Comparison of ENCODE assay signal across 21 cellular contexts in genomic region chr6:44040786-44041185, GRCh38.
DNase-seq lines count a peak whose midpoint lies in the region; ATAC-seq and TF ChIP-seq lines count a peak whose summit lies in the region.
"Had no signal": no experiment of that assay in that cellular context is flagged by ENCODE, and none has a peak within 500 bp of the region (broad histone marks: within the 10 kb centered on the region; RNA-seq: fewer than 3 reads in every experiment).

No MANE protein-coding gene starts in this region.

- H3K36me3 ChIP-seq in left ventricle myocardium inferior, result no peaks in the 10 kb centered on the region
- no peaks in the 10 kb centered on the region for H3K36me3 ChIP-seq in neural progenitor cell
- no peaks in the 10 kb centered on the region for H3K36me3 ChIP-seq in prostate gland
- H3K36me3 ChIP-seq: adrenal gland, left lung, neutrophil, thyroid gland had no signal

- no peaks in the 10 kb centered on the region for H4K20me1 ChIP-seq in neural progenitor cell (ENCODE audit: low read depth)

- no peaks in the 10 kb centered on the region for H3K79me2 ChIP-seq in neural progenitor cell (ENCODE audit: low read depth)

- WGBS in prostate gland, result 83% methylated on average over 4 of the region's 4 CpGs

- H3K4me2 ChIP-seq in neural progenitor cell, result no peak overlapping the region

- no peak overlapping the region for H2AFZ ChIP-seq in neural progenitor cell (replicated peaks)

- H3K9me3 Mint-ChIP-seq in chondrocyte (ENCODE audit: low read depth), result peaks cover under 1% of the 10 kb centered on the region
- H3K9me3 Mint-ChIP-seq in neural progenitor cell, result no peaks in the 10 kb centered on the region
- H3K9me3 Mint-ChIP-seq: activated CD8-positive, alpha-beta T cell treated with anti-CD3 and anti-CD28 coated beads for 36 hours; stimulated activated naive CD8-positive, alpha-beta T cell treated with anti-CD3 and anti-CD28 coated beads, Interleukin-15, Interleukin-2, amounts not matched to agents 100 ng/mL and 50 ng/mL, for 24 hours had no signal

- H3K4me3 Mint-ChIP-seq in chondrocyte (ENCODE audit: unreplicated experiment), result no peak overlapping the region
- no peak overlapping the region for H3K4me3 Mint-ChIP-seq in neural progenitor cell
- H3K4me3 Mint-ChIP-seq: activated CD8-positive, alpha-beta T cell treated with anti-CD3 and anti-CD28 coated beads for 36 hours; stimulated activated naive CD8-positive, alpha-beta T cell treated with anti-CD3 and anti-CD28 coated beads, Interleukin-15, Interleukin-2, amounts not matched to agents 100 ng/mL and 50 ng/mL, for 24 hours had no signal

- no peak for TF ChIP-seq CTCF in left ventricle myocardium inferior (IDR thresholded peaks at IDR 0.05; ENCODE audit: borderline replicate concordance)
- TF ChIP-seq CTCF in chondrocyte (IDR thresholded peaks at IDR 0.05), result no peak
- no peak for TF ChIP-seq CTCF in neural progenitor cell (IDR thresholded peaks at IDR 0.05)
- TF ChIP-seq CTCF in prostate gland (IDR thresholded peaks at IDR 0.05), result no peak

- peak; percentile 6 for DNase-seq in left ventricle myocardium superior
- DNase-seq in left ventricle myocardium inferior, result no peak
- DNase-seq in chondrocyte (ENCODE audit: low spot score), result peak; percentile 54
- DNase-seq in neural progenitor cell (ENCODE audit: low spot score), result no peak
- DNase-seq in hippocampal formation (lab: John Stamatoyannopoulos, UW), result no peak
- DNase-seq in prostate gland (ENCODE audit: low spot score), result no peak
- DNase-seq in NCI-H345 treated with DMSO at 0.1 percent for 48 hours (lab: John Stamatoyannopoulos, UW; ENCODE audit: unreplicated experiment), result no peak
- DNase-seq: activated CD4-positive, CD25-positive, alpha-beta regulatory T cell; activated CD8-positive, alpha-beta T cell treated with anti-CD3 and anti-CD28 coated beads for 36 hours; activated T-cell treated with anti-CD3 and anti-CD28 coated beads for 4 hours; C1 segment of cervical spinal cord; NCI-H146; NCI-H2171; NCI-H526 treated with DMSO at 0.1 percent for 48 hours; stimulated activated CD4-positive, alpha-beta T cell treated with anti-CD3 and anti-CD28 coated beads, Interleukin-4, amount 100 ng/mL, for 4 hours; thyroid gland had no signal

- H3K27ac Mint-ChIP-seq in chondrocyte (ENCODE audit: unreplicated experiment) (peak overlapping the region; percentile 97), neural progenitor cell (peak overlapping the region; percentile 55)
- H3K27ac Mint-ChIP-seq: activated CD8-positive, alpha-beta T cell treated with anti-CD3 and anti-CD28 coated beads for 36 hours; stimulated activated naive CD8-positive, alpha-beta T cell treated with anti-CD3 and anti-CD28 coated beads, Interleukin-15, Interleukin-2, amounts not matched to agents 100 ng/mL and 50 ng/mL, for 24 hours had no signal

- intact Hi-C loops in left ventricle myocardium superior (cut with micrococcal nuclease) (no loop called here), left ventricle myocardium inferior (cut with micrococcal nuclease) (no loop called here), prostate gland (cut with DNase I) (no loop called here)

- H3K27me3 ChIP-seq in left ventricle myocardium inferior (ENCODE audit: low read depth), result no peaks in the 10 kb centered on the region
- H3K27me3 ChIP-seq in neural progenitor cell, result no peaks in the 10 kb centered on the region
- no peaks in the 10 kb centered on the region for H3K27me3 ChIP-seq in prostate gland (replicated peaks; ENCODE audit: insufficient read depth)
- H3K27me3 ChIP-seq: adrenal gland, left lung, thyroid gland had no signal

- H3K36me3 Mint-ChIP-seq in chondrocyte (ENCODE audit: low read depth) (no peaks in the 10 kb centered on the region), neural progenitor cell (no peaks in the 10 kb centered on the region)

- H3K9me3 ChIP-seq in left ventricle myocardium inferior (replicated peaks), result no peaks in the 10 kb centered on the region
- H3K9me3 ChIP-seq in neural progenitor cell (ENCODE audit: low read depth), result no peaks in the 10 kb centered on the region
- no peaks in the 10 kb centered on the region for H3K9me3 ChIP-seq in prostate gland
- H3K9me3 ChIP-seq: adrenal gland, left lung, neutrophil, thyroid gland had no signal

- no peaks in the 10 kb centered on the region for H3K27me3 Mint-ChIP-seq in chondrocyte (ENCODE audit: low read depth)
- H3K27me3 Mint-ChIP-seq in neural progenitor cell (ENCODE audit: insufficient read depth, low read depth), result peaks cover 9% of the 10 kb centered on the region
- H3K27me3 Mint-ChIP-seq: activated CD8-positive, alpha-beta T cell treated with anti-CD3 and anti-CD28 coated beads for 36 hours had no signal

- H3K9ac ChIP-seq in neural progenitor cell, result no peak overlapping the region

- H3K4me1 ChIP-seq in left ventricle myocardium inferior (peaks cover 32% of the 10 kb centered on the region), neural progenitor cell (peaks cover 45% of the 10 kb centered on the region), prostate gland (replicated peaks) (no peaks in the 10 kb centered on the region)

- H3F3A ChIP-seq in neural progenitor cell (ENCODE audit: low read depth), result no peaks in the 10 kb centered on the region

- H3K4me1 Mint-ChIP-seq in chondrocyte (ENCODE audit: low read depth) (peaks cover 50% of the 10 kb centered on the region), neural progenitor cell (peaks cover 46% of the 10 kb centered on the region)

- no peak overlapping the region for H3K4me3 ChIP-seq in left ventricle myocardium inferior
- H3K4me3 ChIP-seq in neural progenitor cell, result no peak overlapping the region
- no peak overlapping the region for H3K4me3 ChIP-seq in prostate gland
- H3K4me3 ChIP-seq: adrenal gland, left lung, thyroid gland had no signal

- TF ChIP-seq POLR2A in prostate gland (IDR thresholded peaks at IDR 0.05), result no peak

- no peak for ATAC-seq in left ventricle myocardium superior
- ATAC-seq in HG02840 (IDR thresholded peaks at IDR 0.05; ENCODE audit: low FRiP score, unreplicated experiment), result no peak

- H3K27ac ChIP-seq in left ventricle myocardium inferior (replicated peaks) (no peak overlapping the region), neural progenitor cell (no peak overlapping the region), prostate gland (no peak overlapping the region)
- H3K27ac ChIP-seq: left lung, neutrophil, thyroid gland had no signal

Comparison
In these comparisons a context has a peak if more than half of its experiments do, and no peak if none do; other contexts are left out.
1. DNase-seq: peak in left ventricle myocardium superior (single experiment) and chondrocyte (single experiment); none in left ventricle myocardium inferior (single experiment), neural progenitor cell (single experiment), hippocampal formation (0 of 2), prostate gland (single experiment) and NCI-H345 treated with DMSO at 0.1 percent for 48 hours (single experiment).